Comparison of ENCODE assay signal across 21 cellular contexts in the genomic region with DNA sequence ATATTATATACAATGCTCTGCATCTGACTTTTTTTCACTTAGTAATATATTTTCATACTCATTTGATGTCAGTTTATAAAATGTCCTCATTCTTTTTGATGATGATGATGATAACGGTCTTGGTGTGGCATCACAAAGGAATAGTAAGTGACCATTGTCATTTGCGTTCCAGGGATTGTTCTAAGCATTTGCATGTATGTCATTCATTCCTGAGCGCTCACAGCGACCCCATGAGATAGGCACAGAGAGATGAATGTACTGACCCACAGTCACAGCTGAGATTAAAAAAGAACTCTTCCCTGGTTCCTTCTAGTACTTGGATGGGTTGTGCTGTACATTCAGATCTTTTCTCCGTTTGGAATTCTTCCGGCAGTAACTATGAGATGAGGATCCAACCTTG. TPM values are rescaled to one million over a fixed set of nuclear protein-coding genes. Genes with fewer than 3 reads are reported as not detected.
DNase-seq lines count a peak whose midpoint lies in the region; ATAC-seq and TF ChIP-seq lines count a peak whose summit lies in the region.
"Had no signal": no experiment of that assay in that cellular context is flagged by ENCODE, and none has a peak within 500 bp of the region (broad histone marks: within the 10 kb centered on the region; RNA-seq: fewer than 3 reads in every experiment).

No MANE protein-coding gene starts in this region.

- H3K27ac ChIP-seq in HUES64 (ENCODE audit: low read depth, low read length) = peak overlapping the region; percentile 12; the same call in 1 of the 2 replicates
- H3K27ac ChIP-seq in endodermal cell (ENCODE audit: low read depth, low read length) = no peak overlapping the region
- H3K27ac ChIP-seq in mesendoderm (ENCODE audit: low read depth, low read length) = no peak overlapping the region

- H3K4me3 ChIP-seq in H7 (ENCODE audit: insufficient read depth, low read depth, low read length) (no peak overlapping the region), HUES64 (ENCODE audit: low read length) (no peak overlapping the region), endodermal cell (ENCODE audit: low read length) (no peak overlapping the region), mesendoderm (ENCODE audit: low read length) (no peak overlapping the region)
- H3K4me3 ChIP-seq: GM12878, K562 had no signal

- no peak overlapping the region for H2BK120ac ChIP-seq in mesendoderm (ENCODE audit: low read depth, low read length)

- peak overlapping the region; percentile 21 for H3K4ac ChIP-seq in mesendoderm (ENCODE audit: low read depth, low read length)

- no peak overlapping the region for H2BK15ac ChIP-seq in mesendoderm (replicated peaks; ENCODE audit: low read depth)

- WGBS in HUES64 = 67% methylated on average over 6 of the region's 6 CpGs
- WGBS in endodermal cell (ENCODE audit: insufficient coverage in 1 of 2, insufficient read length in 1 of 2), 2 experiments = 72 to 79% methylated on average over 6 of the region's 6 CpGs
- WGBS in mesendoderm (ENCODE audit: extremely low coverage, insufficient coverage, low lambda C conversion rate) = no CpG with 5 or more reads among the region's 6 CpGs

- H3K36me3 Mint-ChIP-seq in endodermal cell (ENCODE audit: low read depth) = no peaks in the 10 kb centered on the region
- H3K36me3 Mint-ChIP-seq: CD4-positive, CD25-positive, alpha-beta regulatory T cell had no signal

- no peaks in the 10 kb centered on the region for H3K79me2 ChIP-seq in mesendoderm (ENCODE audit: control insufficient read depth, insufficient read depth, low read length)

- H4K8ac ChIP-seq in mesendoderm (ENCODE audit: low read depth, low read length) = no peak overlapping the region

- no peak overlapping the region for H3K18ac ChIP-seq in mesendoderm (ENCODE audit: low read length)

- no peak overlapping the region for H2AK5ac ChIP-seq in mesendoderm (ENCODE audit: low read length)

- DNase-seq in H7 (peak; percentile 43), endodermal cell (no peak), mesendoderm (peak; percentile 47), HT-29 (ENCODE audit: low spot score) (no peak), NCI-H524 (lab: John Stamatoyannopoulos, UW) (no peak)
- DNase-seq: BE2C; C1 segment of cervical spinal cord; CD4-positive, CD25-positive, alpha-beta regulatory T cell; CD8-positive, alpha-beta memory T cell; COR-L47; DMS 273 treated with DMSO at 0.1 percent for 48 hours; DMS53; DND-41; EL; HFFc6; IMR-90 had no signal

- no peaks in the 10 kb centered on the region for H3K79me1 ChIP-seq in mesendoderm (ENCODE audit: low read length)

- no peak overlapping the region for H3K56ac ChIP-seq in mesendoderm (ENCODE audit: low read length)

- H3K9me3 ChIP-seq in HUES64 (ENCODE audit: insufficient read depth, low read depth, low read length) (no peaks in the 10 kb centered on the region), endodermal cell (ENCODE audit: control insufficient read depth, low read length) (no peaks in the 10 kb centered on the region)
- H3K9me3 ChIP-seq: BE2C had no signal

- no peak overlapping the region for H3K23ac ChIP-seq in mesendoderm (ENCODE audit: low read length)

- H3K27me3 ChIP-seq in H7 (ENCODE audit: control insufficient read depth, insufficient read depth, low read length) = no peaks in the 10 kb centered on the region
- H3K27me3 ChIP-seq in HUES64 (ENCODE audit: insufficient read depth, low read length) = no peaks in the 10 kb centered on the region
- no peaks in the 10 kb centered on the region for H3K27me3 ChIP-seq in endodermal cell (ENCODE audit: control insufficient read depth, insufficient read depth, low read length, poor library complexity, severe bottlenecking)
- no peaks in the 10 kb centered on the region for H3K27me3 ChIP-seq in mesendoderm (ENCODE audit: insufficient read depth, low read length, poor library complexity)
- H3K27me3 ChIP-seq: BE2C had no signal

- no peaks in the 10 kb centered on the region for H3K36me3 ChIP-seq in H7 (replicated peaks; ENCODE audit: control insufficient read depth, insufficient read depth, low read length)
- H3K36me3 ChIP-seq in HUES64 (ENCODE audit: insufficient read depth, low read length) = no peaks in the 10 kb centered on the region
- H3K36me3 ChIP-seq in endodermal cell (ENCODE audit: control insufficient read depth, insufficient read depth, low read length) = no peaks in the 10 kb centered on the region
- H3K36me3 ChIP-seq in mesendoderm (ENCODE audit: control insufficient read depth, insufficient read depth, low read length) = no peaks in the 10 kb centered on the region
- H3K36me3 ChIP-seq: BE2C had no signal

- ATAC-seq in HG02759 (IDR thresholded peaks at IDR 0.05; ENCODE audit: unreplicated experiment) (no peak), HG03175 (IDR thresholded peaks at IDR 0.05; ENCODE audit: unreplicated experiment) (no peak)
- ATAC-seq: GM12878, K562 had no signal

- H3K27ac Mint-ChIP-seq in endodermal cell = no peak overlapping the region
- H3K27ac Mint-ChIP-seq: CD4-positive, CD25-positive, alpha-beta regulatory T cell; CD8-positive, alpha-beta memory T cell; HFFc6 had no signal

- peak; percentile 6 for TF ChIP-seq CTCF in endodermal cell (conservative IDR thresholded peaks at IDR 0.05)

- H3K9ac ChIP-seq in HUES64 (ENCODE audit: low read depth, low read length) (no peak overlapping the region), endodermal cell (ENCODE audit: extremely low read depth, low read length, poor library complexity, severe bottlenecking) (no peak overlapping the region), mesendoderm (ENCODE audit: low read length) (no peak overlapping the region)

- H3K4me1 ChIP-seq in HUES64 (ENCODE audit: insufficient read depth, low read length) (peaks cover 11% of the 10 kb centered on the region; the same call in 1 of the 2 replicates), endodermal cell (ENCODE audit: control insufficient read depth, insufficient read depth, low read length) (no peaks in the 10 kb centered on the region), mesendoderm (ENCODE audit: control insufficient read depth, low read depth, low read length) (no peaks in the 10 kb centered on the region)
- H3K4me1 ChIP-seq: BE2C had no signal

- H3K27me3 Mint-ChIP-seq in endodermal cell (ENCODE audit: insufficient read depth) = peaks cover 2% of the 10 kb centered on the region

- peaks cover 3% of the 10 kb centered on the region for H3K4me1 Mint-ChIP-seq in endodermal cell
- H3K4me1 Mint-ChIP-seq: CD4-positive, CD25-positive, alpha-beta regulatory T cell; CD8-positive, alpha-beta memory T cell had no signal

- H4K5ac ChIP-seq in mesendoderm (ENCODE audit: low read length) = no peak overlapping the region

- no peaks in the 10 kb centered on the region for H3K9me3 Mint-ChIP-seq in endodermal cell
- H3K9me3 Mint-ChIP-seq: HFFc6 had no signal

- no peak overlapping the region for H2BK5ac ChIP-seq in mesendoderm (ENCODE audit: low read length)

- H3K4me3 Mint-ChIP-seq in endodermal cell = no peak overlapping the region
- H3K4me3 Mint-ChIP-seq: CD4-positive, CD25-positive, alpha-beta regulatory T cell; CD8-positive, alpha-beta memory T cell; HFFc6 had no signal

- H3K4me2 ChIP-seq in mesendoderm (ENCODE audit: low read length) = no peak overlapping the region

RNA-seq across cellular contexts. Expression of a gene that starts 21.2 kb away (rescaled TPM):
- 31.0 and 38.6 TPM in 2 replicates for total RNA-seq in H7 (2014; rRNA removed; shearing (Covaris generic))
- polyA plus RNA-seq in HUES64 (2013, experiment 1 of 2) = 30.7 TPM
- 36.8 TPM for polyA plus RNA-seq in HUES64 (2013, experiment 2 of 2)
- 100 to 1,000 TPM in 1 of 2 donors, 10 to 100 TPM in 1; 88.3 to 114 TPM for total RNA-seq in endodermal cell
- polyA plus RNA-seq in endodermal cell (2013, experiment 1 of 2) = 70.0 TPM
- 63.0 TPM for polyA plus RNA-seq in endodermal cell (2013, experiment 2 of 2)
- 29.1 TPM for polyA plus RNA-seq in mesendoderm (2013, experiment 1 of 2)
- polyA plus RNA-seq in mesendoderm (2013, experiment 2 of 2) = 29.8 TPM
- 55.8 and 61.2 TPM in 2 replicates for total RNA-seq in HT-29 (2014; rRNA removed; shearing (Covaris generic))

Comparison
In these comparisons a context has a peak if more than half of its experiments do, and no peak if none do; other contexts are left out.
1. DNase-seq: peak in H7 (single experiment) and mesendoderm (single experiment); none in endodermal cell (single experiment), HT-29 (single experiment) and NCI-H524 (0 of 2).